8 cellular contexts compared by ENCODE assay signal in genomic region chr22:29202231-29203192, GRCh38. TPM values are rescaled to one million over a fixed set of nuclear protein-coding genes. Genes with fewer than 3 reads are reported as not detected.
DNase-seq lines count a peak whose midpoint lies in the region; ATAC-seq and TF ChIP-seq lines count a peak whose summit lies in the region.

No MANE protein-coding gene starts in this region.

- H3K4me3 Mint-ChIP-seq in activated CD8-positive, alpha-beta memory T cell treated with anti-CD3 and anti-CD28 coated beads, Interleukin-2, amount 10 ng/mL, durations not matched to agents 7 days and 5 days = peak overlapping the region; percentile 11

- CTCF ChIA-PET in HEK293T (lab: Yijun Ruan, JAX) = interaction anchor here (0.6 to 1.8 kb wide), 5 partner anchors 10 to 132 kb away, joined by 3 to 8 read pairs (median 4); no protein-coding TSS in a partner anchor
- CTCF ChIA-PET in activated CD8-positive, alpha-beta memory T cell treated with anti-CD3 and anti-CD28 coated beads, Interleukin-2, amount 10 ng/mL, durations not matched to agents 7 days and 5 days (lab: Charles Lee) = interaction anchor here (1.2 to 5.1 kb wide), 5 partner anchors 23 to 161 kb away, joined by 3 to 43 read pairs (median 4); partner anchors contain the start of genes EWSR1 and RHBDD3

- H3K27ac Mint-ChIP-seq in activated CD8-positive, alpha-beta memory T cell treated with anti-CD3 and anti-CD28 coated beads, Interleukin-2, amount 10 ng/mL, durations not matched to agents 7 days and 5 days = peak overlapping the region; percentile 88

- intact Hi-C loops in gastrocnemius medialis (cut with DNase I; ENCODE audit: low total_unique reads) = loop anchor here (2.0 kb wide), 1 partner anchor 42 kb away; no protein-coding TSS in a partner anchor

- DNase-seq in NK-92 treated with Interleukin-12 subunit alpha and Interleukin-12 subunit beta, amount 100 ng/mL, for 24 hours (lab: John Stamatoyannopoulos, UW) = peak; percentile 61
- no peak for DNase-seq in NK-92 (lab: John Stamatoyannopoulos, UW; ENCODE audit: unreplicated experiment)
- DNase-seq in HEK293T (ENCODE audit: extremely low spot score) = no peak
- DNase-seq in NCI-H146 (lab: John Stamatoyannopoulos, UW) = peak; percentile 71
- DNase-seq in activated CD8-positive, alpha-beta memory T cell treated with anti-CD3 and anti-CD28 coated beads, Interleukin-2, amount 10 ng/mL, durations not matched to agents 7 days and 5 days = peak; percentile 91
- peak; percentile 8 for DNase-seq in fibroblast of the conjunctiva (ENCODE audit: low read depth)
- peak in 1 of 2 donors; percentile 41 for DNase-seq in gastrocnemius medialis
- DNase-seq in HPDE6-E6E7 (ENCODE audit: extremely low spot score) = no peak

- ATAC-seq in activated CD8-positive, alpha-beta memory T cell treated with anti-CD3 and anti-CD28 coated beads, Interleukin-2, amount 10 ng/mL, durations not matched to agents 7 days and 5 days = peak; percentile 88
- peak; percentile 25 to 37 for ATAC-seq in gastrocnemius medialis

- peaks cover 7 to 11% (median 7%) of the 10 kb centered on the region in 3 donors for H3K27me3 ChIP-seq in gastrocnemius medialis

- H3K4me1 ChIP-seq in gastrocnemius medialis = peaks cover 0 to 4% of the 10 kb centered on the region in 2 donors

- no peak for TF ChIP-seq POLR2A in gastrocnemius medialis (IDR thresholded peaks at IDR 0.05)

- no peaks in the 10 kb centered on the region for H3K9me3 ChIP-seq in gastrocnemius medialis

- H3K4me3 ChIP-seq in gastrocnemius medialis = no peak overlapping the region

- no peaks in the 10 kb centered on the region for H3K9me3 Mint-ChIP-seq in activated CD8-positive, alpha-beta memory T cell treated with anti-CD3 and anti-CD28 coated beads, Interleukin-2, amount 10 ng/mL, durations not matched to agents 7 days and 5 days (ENCODE audit: low read depth)

- peaks cover 32% of the 10 kb centered on the region for H3K4me1 Mint-ChIP-seq in activated CD8-positive, alpha-beta memory T cell treated with anti-CD3 and anti-CD28 coated beads, Interleukin-2, amount 10 ng/mL, durations not matched to agents 7 days and 5 days

- POLR2A ChIA-PET in HEK293T (lab: Yijun Ruan, JAX) = no interaction called here

- H3K36me3 Mint-ChIP-seq in activated CD8-positive, alpha-beta memory T cell treated with anti-CD3 and anti-CD28 coated beads, Interleukin-2, amount 10 ng/mL, durations not matched to agents 7 days and 5 days = no peaks in the 10 kb centered on the region

- in situ Hi-C loops in gastrocnemius medialis (cut with MboI; ENCODE audit: low sequenced_read_pairs in 4 of 4) = no loop called here

- no peaks in the 10 kb centered on the region for H3K36me3 ChIP-seq in gastrocnemius medialis

- H3K27ac ChIP-seq in gastrocnemius medialis = peak overlapping the region; percentile 12 to 53 (median 14)

- TF ChIP-seq CTCF in gastrocnemius medialis (IDR thresholded peaks at IDR 0.05 in 4 of 5, conservative IDR thresholded peaks at IDR 0.05 in 1 of 5) = peak in 3 of 5 experiments; percentile 18 to 39 (median 26)

- H3K27me3 Mint-ChIP-seq in activated CD8-positive, alpha-beta memory T cell treated with anti-CD3 and anti-CD28 coated beads, Interleukin-2, amount 10 ng/mL, durations not matched to agents 7 days and 5 days = peaks cover 55% of the 10 kb centered on the region

TF ChIP-seq in HEK293T, 16 proteins besides CTCF, POLR2A, EP300 and RAD21:
- peak; percentile 76 for TF ChIP-seq PKNOX1 (IDR thresholded peaks at IDR 0.05)
- no peak for TF ChIP-seq CTBP1 (IDR thresholded peaks at IDR 0.05; ENCODE audit: borderline replicate concordance)

RNA-seq across cellular contexts. Expression of gene EMID1, which starts 3.2 kb away (rescaled TPM):
- total RNA-seq in activated CD8-positive, alpha-beta memory T cell treated with anti-CD3 and anti-CD28 coated beads, Interleukin-2, amount 10 ng/mL, durations not matched to agents 7 days and 5 days = under 1 TPM in 1 of 2 experiments, not detected in 1; 0.61 TPM
- total RNA-seq in gastrocnemius medialis = 1 to 10 TPM in 1 of 4 donors, under 1 TPM in 1, not detected in 2; 0.33 to 1.8 TPM

Comparison
In these comparisons a context has a peak if more than half of its experiments do, and no peak if none do; other contexts are left out.
1. DNase-seq: peak in NK-92 treated with Interleukin-12 subunit alpha and Interleukin-12 subunit beta, amount 100 ng/mL, for 24 hours (single experiment), NCI-H146 (single experiment), activated CD8-positive, alpha-beta memory T cell treated with anti-CD3 and anti-CD28 coated beads, Interleukin-2, amount 10 ng/mL, durations not matched to agents 7 days and 5 days (single experiment) and fibroblast of the conjunctiva (single experiment); none in NK-92 (single experiment), HEK293T (single experiment) and HPDE6-E6E7 (single experiment).